In genomic region chr3:169476289-169476688, GRCh38 we compare ENCODE assay signal across 17 cellular contexts.
"Had no signal": no experiment of that assay in that cellular context is flagged by ENCODE, and none has a peak within 500 bp of the region (broad histone marks: within the 10 kb centered on the region; RNA-seq: fewer than 3 reads in every experiment).

No MANE protein-coding gene starts in this region.

- DNase-seq: effector memory CD4-positive, alpha-beta T cell; heart left ventricle; hippocampal formation; left colon; left ventricle myocardium superior; mesenchymal stem cell; midbrain; retina; right lobe of liver; stimulated activated CD4-positive, alpha-beta T cell treated with anti-CD3 and anti-CD28 coated beads, Interleukin-2, amount 100 ng/mL, for 24 hours; stimulated activated CD4-positive, alpha-beta T cell treated with anti-CD3 and anti-CD28 coated beads, Interleukin-4, amount 100 ng/mL, for 4 hours; stimulated activated naive B cell treated with anti-CD40 and anti-IgM and Interleukin-4, amounts not matched to agents 10 μg/mL and 1 μg/mL and 100 μg/mL, for 72 hours; stimulated activated naive CD8-positive, alpha-beta T cell treated with anti-CD3 and anti-CD28 coated beads, Interleukin-15, amount 100 ng/mL, for 72 hours; testis; upper lobe of right lung had no signal

- ATAC-seq: esophagus mucosa; heart left ventricle; left colon; left ventricle myocardium superior; natural killer cell treated with Interleukin-12 subunit alpha and Interleukin-12 subunit beta and Interleukin-15 and Interleukin-18, amount 100 ng/mL, for 72 hours; right lobe of liver; stimulated activated naive B cell treated with anti-CD40 and anti-IgM and Interleukin-4, amounts not matched to agents 10 μg/mL and 1 μg/mL and 100 μg/mL, for 72 hours; stimulated activated naive CD8-positive, alpha-beta T cell treated with anti-CD3 and anti-CD28 coated beads, Interleukin-15, amount 100 ng/mL, for 72 hours; upper lobe of right lung had no signal
